23 cellular contexts compared by ENCODE assay signal in genomic region chr16:85117418-85117817, GRCh38. TPM values are rescaled to one million over a fixed set of nuclear protein-coding genes. Genes with fewer than 3 reads are reported as not detected.
"Had no signal": no experiment of that assay in that cellular context is flagged by ENCODE, and none has a peak within 500 bp of the region (broad histone marks: within the 10 kb centered on the region; RNA-seq: fewer than 3 reads in every experiment).

No MANE protein-coding gene starts in this region.

- H3K27ac ChIP-seq: HL-60, KMS-11 had no signal

- DNase-seq: Kasumi-1, MM.1S, NCI-H1092 treated with DMSO at 0.1 percent for 48 hours, NCI-H1436, NCI-H187, NCI-H2029, NCI-H2081 treated with DMSO at 0.1 percent for 48 hours, NCI-H2171, NCI-H226, NCI-H446, NCI-H510A, NCI-H524 treated with DMSO at 0.1 percent for 48 hours, NCI-H69, NCI-H774, RPMI8226, SHP77, SK-N-SH had no signal

- H3K9me3 Mint-ChIP-seq: IgD-negative memory B cell had no signal

- H3K4me2 ChIP-seq: KMS-11, SK-N-SH had no signal

- H3K9me3 ChIP-seq: SK-N-SH had no signal

- H3K4me3 ChIP-seq: K562 had no signal

- H3K27ac Mint-ChIP-seq: IgD-negative memory B cell had no signal

- H3K9ac ChIP-seq: KMS-11, SK-N-SH had no signal

- ATAC-seq: K562 had no signal

- H3K27me3 Mint-ChIP-seq: IgD-negative memory B cell had no signal

RNA-seq across cellular contexts. Expression of gene CIBAR2, which starts 5.1 kb away (rescaled TPM):
- total RNA-seq: K562, M059J, SK-MEL-5 had no signal
- polyA plus RNA-seq: IgD-negative memory B cell, K562 had no signal
